ENCODE assay signal across 1 cellular context in genomic region chr11:10666556-10666955, GRCh38.
TF ChIP-seq lines count a peak whose summit lies in the region.

No MANE protein-coding gene starts in this region.

TF ChIP-seq in HepG2, 621 proteins besides CTCF, POLR2A, EP300 and RAD21 (continued from another document):
- 0 out of 4 replicates have a peak, but pooled peaks of 1 of the 2 experiments have one; percentile 8 for TF ChIP-seq MAFK (conservative IDR thresholded peaks at IDR 0.05 in 1 of 2, IDR thresholded peaks at IDR 0.05 in 1 of 2; ENCODE audit: low read length in 2 of 2)
- no peak for TF ChIP-seq CENPT (CRISPR knock-in tag; IDR thresholded peaks at IDR 0.05; ENCODE audit: low read depth)
- TF ChIP-seq PTBP1 (IDR thresholded peaks at IDR 0.05; ENCODE audit: low read depth, low read length, poor library complexity, severe bottlenecking), result no peak
- TF ChIP-seq ZGPAT (CRISPR knock-in tag; IDR thresholded peaks at IDR 0.05), result no peak
- TF ChIP-seq ZNF138 (CRISPR knock-in tag; IDR thresholded peaks at IDR 0.05; ENCODE audit: low read depth), result no peak
- no peak for TF ChIP-seq KAT2B (IDR thresholded peaks at IDR 0.05; ENCODE audit: borderline replicate concordance, low read depth, low read length)
- TF ChIP-seq ETV6 (CRISPR knock-in tag; conservative IDR thresholded peaks at IDR 0.05), result no peak
- 0 out of 2 replicates have a peak, but pooled peaks have one; percentile 15 for TF ChIP-seq MAFF (IDR thresholded peaks at IDR 0.05; ENCODE audit: low read depth, low read length)
- TF ChIP-seq ZNF547 (CRISPR knock-in tag; IDR thresholded peaks at IDR 0.05), result no peak
- no peak for TF ChIP-seq POGK (CRISPR knock-in tag; conservative IDR thresholded peaks at IDR 0.05)
- TF ChIP-seq ZNF33B (CRISPR knock-in tag; IDR thresholded peaks at IDR 0.05), result no peak
- TF ChIP-seq TEAD3 (CRISPR knock-in tag; optimal IDR thresholded peaks at IDR 0.05; ENCODE audit: borderline replicate concordance), result no peak
